8 cellular contexts compared by ENCODE assay signal in the genomic region with DNA sequence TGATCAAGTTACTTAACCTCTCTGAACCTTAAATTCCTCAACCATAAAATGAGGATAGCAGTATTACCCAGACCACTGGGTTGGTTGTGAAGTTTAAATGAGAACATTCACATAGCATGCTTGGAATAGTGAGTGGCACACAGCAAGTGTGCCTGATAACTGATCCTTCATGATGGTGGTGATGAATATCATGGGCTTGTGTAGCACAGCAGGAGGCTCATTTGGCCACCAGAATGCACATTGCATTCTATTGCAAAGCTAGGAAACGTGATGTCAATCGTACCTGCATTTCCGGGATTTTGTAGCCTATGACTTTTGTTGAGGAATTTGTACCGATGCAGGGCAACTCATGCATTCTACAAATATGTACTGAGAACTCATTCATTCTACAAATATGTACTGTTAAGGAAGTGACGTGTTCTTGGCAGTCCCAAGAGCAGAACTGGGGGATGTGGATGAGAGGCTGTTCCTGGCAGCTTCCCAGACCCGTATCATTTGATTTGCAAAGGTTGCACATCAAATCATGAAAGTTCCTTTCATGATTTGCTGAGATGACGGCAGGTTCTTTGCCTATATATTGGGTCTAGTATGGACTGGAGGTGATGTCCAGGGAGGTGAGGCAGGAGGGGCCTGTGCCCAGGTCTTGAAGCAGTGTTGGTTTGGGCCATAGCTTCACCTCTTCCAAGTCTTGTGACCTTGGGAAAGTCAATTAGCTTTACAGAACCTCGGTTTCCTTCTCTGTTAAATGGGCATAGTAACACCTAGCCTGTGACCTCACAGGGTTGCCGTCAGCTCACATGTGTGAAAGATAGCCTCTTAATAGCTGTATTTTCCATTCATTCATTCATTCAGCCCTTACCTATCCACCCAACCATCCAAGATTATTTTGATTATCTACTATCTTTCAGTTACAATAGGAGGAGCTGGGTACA.
DNase-seq lines count a peak whose midpoint lies in the region; ATAC-seq and TF ChIP-seq lines count a peak whose summit lies in the region.

No MANE protein-coding gene starts in this region.

- POLR2A ChIA-PET in RWPE1 (lab: Yijun Ruan, JAX; ENCODE audit: low non-redundant PET), result interaction anchor here (0.6 to 2.1 kb wide), 6 partner anchors 8 to 282 kb away, joined by 3 to 6 read pairs (median 4); no protein-coding TSS in a partner anchor

- no peak overlapping the region for H3K4me2 ChIP-seq in parathyroid adenoma (ENCODE audit: low read length)

- H3K4me3 ChIP-seq in parathyroid adenoma (ENCODE audit: low read depth, low read length), result no peak overlapping the region

- CTCF ChIA-PET in RWPE1 (lab: Yijun Ruan, JAX), result interaction anchor here (0.6 to 0.7 kb wide), 3 partner anchors 21 to 133 kb away, joined by 3 to 4 read pairs (median 3); no protein-coding TSS in a partner anchor

- no peaks in the 10 kb centered on the region for H3K27me3 ChIP-seq in parathyroid adenoma (ENCODE audit: control insufficient read depth, insufficient read depth, low read length)

- in situ Hi-C loops in KBM-7 (cut with MboI; ENCODE audit: low pct_unique_long_range_greater_than_20kb, low sequenced_read_pairs), result no loop called here

- TF ChIP-seq CTCF in RWPE1 (conservative IDR thresholded peaks at IDR 0.05; ENCODE audit: low read depth) (no peak), parathyroid adenoma (IDR thresholded peaks at IDR 0.05) (no peak)

- H3K27ac ChIP-seq in RWPE1, result peak overlapping the region; percentile 91
- H3K27ac ChIP-seq in parathyroid adenoma, result peak overlapping the region; percentile 24

- peaks cover 6% of the 10 kb centered on the region for H3K4me1 ChIP-seq in parathyroid adenoma

- ATAC-seq in esophagus mucosa (peak; percentile 75), GM18870 (IDR thresholded peaks at IDR 0.05; ENCODE audit: unreplicated experiment) (no peak), GM21526 (IDR thresholded peaks at IDR 0.05; ENCODE audit: low FRiP score, unreplicated experiment) (no peak), GM18502 (IDR thresholded peaks at IDR 0.05; ENCODE audit: poor library complexity, unreplicated experiment) (no peak)

- H3K36me3 ChIP-seq in parathyroid adenoma (ENCODE audit: control insufficient read depth, insufficient read depth, low read length), result no peaks in the 10 kb centered on the region

- H3K9ac ChIP-seq in parathyroid adenoma, result no peak overlapping the region

- no peaks in the 10 kb centered on the region for H3K79me2 ChIP-seq in parathyroid adenoma

- peak; percentile 88 for DNase-seq in Daoy (ENCODE audit: low read depth)
- DNase-seq in RWPE1 (ENCODE audit: low spot score), result peak; percentile 96
- no peak for DNase-seq in KBM-7

- H2AFZ ChIP-seq in parathyroid adenoma, result no peak overlapping the region

- no peaks in the 10 kb centered on the region for H3K9me3 ChIP-seq in parathyroid adenoma (ENCODE audit: control insufficient read depth, low read length)
